19 cellular contexts compared by ENCODE assay signal in the genomic region with DNA sequence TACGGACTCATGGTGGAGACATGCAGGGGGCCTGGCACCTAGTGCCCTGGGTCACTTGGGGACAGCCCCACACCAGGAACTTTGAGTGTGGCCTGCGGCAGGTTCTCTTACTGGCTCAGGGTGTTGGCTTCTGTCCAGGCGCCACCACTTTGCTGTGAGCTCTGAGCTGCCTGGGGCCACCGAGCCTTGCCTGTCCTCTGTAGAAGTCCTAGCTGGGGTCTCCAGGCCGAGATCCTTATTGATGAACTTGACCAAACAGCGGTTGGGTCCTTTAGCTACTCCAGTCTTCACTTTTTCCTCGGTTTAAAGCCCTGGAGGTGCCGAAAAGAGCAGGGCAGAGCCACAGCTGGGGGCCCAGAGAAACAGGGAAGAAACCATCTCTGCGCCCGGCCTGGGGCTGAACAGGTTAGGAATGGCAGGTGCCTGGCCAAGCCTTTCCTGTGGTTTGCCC. TPM values are rescaled to one million over a fixed set of nuclear protein-coding genes. Genes with fewer than 3 reads are reported as not detected.
"Had no signal": no experiment of that assay in that cellular context is flagged by ENCODE, and none has a peak within 500 bp of the region (broad histone marks: within the 10 kb centered on the region; RNA-seq: fewer than 3 reads in every experiment).

No MANE protein-coding gene starts in this region.

- H3K27me3 ChIP-seq: right lobe of liver had no signal

- H3K4me3 Mint-ChIP-seq: activated naive CD8-positive, alpha-beta T cell treated with anti-CD3 and anti-CD28 coated beads, Interleukin-2, amount 50 U/mL, for 24 hours; activated T-helper 1 cell treated with anti-CD3 and anti-CD28 coated beads, Interleukin-12 subunit alpha, Interleukin-12 subunit beta, Interleukin-2, Interleukin-4 antibody, amounts not matched to agents 30 ng/mL and 10 ng/mL and 1 ng/mL, durations not matched to agents 14 hours and 24 hours and 36 hours; stimulated activated memory B cell treated with anti-CD40 and anti-IgM and Interleukin-4, amounts not matched to agents 10 μg/mL and 1 μg/mL and 100 μg/mL, for 72 hours had no signal

- H3K9me3 Mint-ChIP-seq: activated naive CD8-positive, alpha-beta T cell treated with anti-CD3 and anti-CD28 coated beads, Interleukin-2, amount 50 U/mL, for 24 hours; activated T-helper 1 cell treated with anti-CD3 and anti-CD28 coated beads, Interleukin-12 subunit alpha, Interleukin-12 subunit beta, Interleukin-2, Interleukin-4 antibody, amounts not matched to agents 30 ng/mL and 10 ng/mL and 1 ng/mL, durations not matched to agents 14 hours and 24 hours and 36 hours; stimulated activated memory B cell treated with anti-CD40 and anti-IgM and Interleukin-4, amounts not matched to agents 10 μg/mL and 1 μg/mL and 100 μg/mL, for 72 hours had no signal

- H3K27me3 Mint-ChIP-seq: activated naive CD8-positive, alpha-beta T cell treated with anti-CD3 and anti-CD28 coated beads, Interleukin-2, amount 50 U/mL, for 24 hours; stimulated activated memory B cell treated with anti-CD40 and anti-IgM and Interleukin-4, amounts not matched to agents 10 μg/mL and 1 μg/mL and 100 μg/mL, for 72 hours had no signal

- H3K27ac Mint-ChIP-seq: activated naive CD8-positive, alpha-beta T cell treated with anti-CD3 and anti-CD28 coated beads, Interleukin-2, amount 50 U/mL, for 24 hours; activated T-helper 1 cell treated with anti-CD3 and anti-CD28 coated beads, Interleukin-12 subunit alpha, Interleukin-12 subunit beta, Interleukin-2, Interleukin-4 antibody, amounts not matched to agents 30 ng/mL and 10 ng/mL and 1 ng/mL, durations not matched to agents 14 hours and 24 hours and 36 hours; progenitor cell of endocrine pancreas; stimulated activated memory B cell treated with anti-CD40 and anti-IgM and Interleukin-4, amounts not matched to agents 10 μg/mL and 1 μg/mL and 100 μg/mL, for 72 hours had no signal

- H3K9me3 ChIP-seq: esophagus muscularis mucosa, right lobe of liver, SJSA1, thoracic aorta had no signal

- DNase-seq: activated CD4-positive, alpha-beta T cell treated with anti-CD3 and anti-CD28 coated beads for 1 hour; activated naive CD4-positive, alpha-beta T cell; activated naive CD8-positive, alpha-beta T cell treated with anti-CD3 and anti-CD28 coated beads, Interleukin-2, amount 50 U/mL, for 24 hours; activated T-cell treated with anti-CD3 and anti-CD28 coated beads for 4 hours; effector CD4-positive, alpha-beta T cell; left colon; midbrain; occipital lobe; right lobe of liver; small intestine; stimulated activated CD4-positive, alpha-beta T cell treated with anti-CD3 and anti-CD28 coated beads, Interleukin-4, amount 100 ng/mL, for 4 hours; T-helper 2 cell had no signal

- H3K27ac ChIP-seq: esophagus muscularis mucosa, right lobe of liver, SJSA1, thoracic aorta, VCaP had no signal

- H3K4me3 ChIP-seq: esophagus muscularis mucosa, right lobe of liver, SJSA1, thoracic aorta had no signal

- H3K4me1 ChIP-seq: right lobe of liver, SJSA1 had no signal

- ATAC-seq: activated naive CD8-positive, alpha-beta T cell treated with anti-CD3 and anti-CD28 coated beads, Interleukin-2, amount 50 U/mL, for 24 hours; left colon; right lobe of liver; stimulated activated memory B cell treated with anti-CD40 and anti-IgM and Interleukin-4, amounts not matched to agents 10 μg/mL and 1 μg/mL and 100 μg/mL, for 72 hours had no signal

RNA-seq across cellular contexts. Expression of a gene that starts 41.3 kb away (rescaled TPM):
- total RNA-seq: SJSA1 had no signal
